In genomic region chr5:160233215-160233614, GRCh38 we compare ENCODE assay signal across 27 cellular contexts. TPM values are rescaled to one million over a fixed set of nuclear protein-coding genes. Genes with fewer than 3 reads are reported as not detected.
A peak's percentile ranks its signal among the peaks of the same experiment; 100 is the strongest.
DNase-seq lines count a peak whose midpoint lies in the region; ATAC-seq, FAIRE-seq and TF ChIP-seq lines count a peak whose summit lies in the region.
"Had no signal": no experiment of that assay in that cellular context is flagged by ENCODE, and none has a peak within 500 bp of the region (broad histone marks: within the 10 kb centered on the region; RNA-seq: fewer than 3 reads in every experiment).

No MANE protein-coding gene starts in this region.

- no peak overlapping the region for H3K4me3 Mint-ChIP-seq in activated CD4-positive, alpha-beta memory T cell treated with anti-CD3 and anti-CD28 coated beads for 36 hours
- H3K4me3 Mint-ChIP-seq: activated naive CD4-positive, alpha-beta T cell treated with anti-CD3 and anti-CD28 coated beads, Interleukin-2, amount 50 U/mL, for 24 hours; activated T-cell treated with anti-CD3 and anti-CD28 coated beads, Interleukin-2, amount 50 U/mL, for 24 hours; effector memory CD8-positive, alpha-beta T cell; HFFc6 had no signal

- no peaks in the 10 kb centered on the region for H3K9me3 Mint-ChIP-seq in activated CD4-positive, alpha-beta memory T cell treated with anti-CD3 and anti-CD28 coated beads for 36 hours
- H3K9me3 Mint-ChIP-seq: activated naive CD4-positive, alpha-beta T cell treated with anti-CD3 and anti-CD28 coated beads, Interleukin-2, amount 50 U/mL, for 24 hours; activated T-cell treated with anti-CD3 and anti-CD28 coated beads, Interleukin-2, amount 50 U/mL, for 24 hours; effector memory CD8-positive, alpha-beta T cell; HFFc6 had no signal

- H3K4me3 ChIP-seq in adipocyte (ENCODE audit: low read length): no peak overlapping the region
- no peak overlapping the region for H3K4me3 ChIP-seq in sigmoid colon

- peaks cover 11% of the 10 kb centered on the region for H3K4me1 ChIP-seq in adipocyte (ENCODE audit: control insufficient read depth, insufficient read depth, low read length)
- H3K4me1 ChIP-seq in sigmoid colon: no peaks in the 10 kb centered on the region

- no peaks in the 10 kb centered on the region for H3K9me3 ChIP-seq in adipocyte (ENCODE audit: control insufficient read depth, low read length)
- no peaks in the 10 kb centered on the region for H3K9me3 ChIP-seq in sigmoid colon
- H3K9me3 ChIP-seq: neutrophil had no signal

- H3K27me3 ChIP-seq in adipocyte (replicated peaks; ENCODE audit: control insufficient read depth, insufficient read depth, low read length) (peaks cover 11% of the 10 kb centered on the region), sigmoid colon (no peaks in the 10 kb centered on the region)

- no peak for TF ChIP-seq CTCF in sigmoid colon (IDR thresholded peaks at IDR 0.05)

- no peak overlapping the region for H3K27ac Mint-ChIP-seq in activated CD4-positive, alpha-beta memory T cell treated with anti-CD3 and anti-CD28 coated beads for 36 hours
- H3K27ac Mint-ChIP-seq: activated naive CD4-positive, alpha-beta T cell treated with anti-CD3 and anti-CD28 coated beads, Interleukin-2, amount 50 U/mL, for 24 hours; activated T-cell treated with anti-CD3 and anti-CD28 coated beads, Interleukin-2, amount 50 U/mL, for 24 hours; effector memory CD8-positive, alpha-beta T cell; HFFc6 had no signal

- H3K9ac ChIP-seq in adipocyte (ENCODE audit: low read length): no peak overlapping the region

- WGBS in sigmoid colon, 2 donors: 72 to 87% methylated on average over 5 of the region's 5 CpGs

- peak; percentile 37 for ATAC-seq in HG02610 (IDR thresholded peaks at IDR 0.05; ENCODE audit: unreplicated experiment)
- no peak for ATAC-seq in GM19035 (IDR thresholded peaks at IDR 0.05; ENCODE audit: unreplicated experiment)
- ATAC-seq: effector memory CD8-positive, alpha-beta T cell had no signal

- no peaks in the 10 kb centered on the region for H3K36me3 ChIP-seq in adipocyte (ENCODE audit: control insufficient read depth, insufficient read depth, low read length, severe bottlenecking)
- H3K36me3 ChIP-seq in sigmoid colon: no peaks in the 10 kb centered on the region
- H3K36me3 ChIP-seq: neutrophil had no signal

- no peaks in the 10 kb centered on the region for H3K27me3 Mint-ChIP-seq in activated CD4-positive, alpha-beta memory T cell treated with anti-CD3 and anti-CD28 coated beads for 36 hours
- H3K27me3 Mint-ChIP-seq: activated naive CD4-positive, alpha-beta T cell treated with anti-CD3 and anti-CD28 coated beads, Interleukin-2, amount 50 U/mL, for 24 hours; activated T-cell treated with anti-CD3 and anti-CD28 coated beads, Interleukin-2, amount 50 U/mL, for 24 hours had no signal

- intact Hi-C loops in sigmoid colon (cut with DNase I): no loop called here
- intact Hi-C loops in activated CD4-positive, alpha-beta memory T cell treated with anti-CD3 and anti-CD28 coated beads for 36 hours (cut with micrococcal nuclease): no loop called here

- DNase-seq in GM12891 (ENCODE audit: insufficient read length, low spot score) (no peak), adipocyte (ENCODE audit: low read depth) (peak; percentile 8), fibroblast of peridontal ligament (ENCODE audit: extremely low read depth) (peak; percentile 31), sigmoid colon (no peak), DMS 273 treated with DMSO at 0.1 percent for 48 hours (lab: John Stamatoyannopoulos, UW) (no peak)
- no peak for DNase-seq in activated CD4-positive, alpha-beta memory T cell treated with anti-CD3 and anti-CD28 coated beads for 36 hours
- DNase-seq: activated CD4-positive, CD25-positive, alpha-beta regulatory T cell treated with anti-CD3 and anti-CD28 coated beads, Interleukin-2, amount 50 U/mL, for 72 hours; activated T-cell treated with anti-CD3 and anti-CD28 coated beads, Interleukin-2, amount 50 U/mL, for 24 hours; effector memory CD8-positive, alpha-beta T cell; GDM1; HFFc6; hippocampal formation; islet precursor cell; KG1; NCI-H2107; small intestine; stimulated activated naive CD4-positive, alpha-beta T cell treated with Interleukin-2 at 50 U/mL for 16 hours; SW 1271 had no signal

- TF ChIP-seq POLR2A in GM12891 (IDR thresholded peaks at IDR 0.05; ENCODE audit: low read depth, low read length): no peak
- TF ChIP-seq POLR2A in sigmoid colon (IDR thresholded peaks at IDR 0.05): no peak

- FAIRE-seq in GM12891 (lab: Jason Lieb, UNC): peak; percentile 43
- FAIRE-seq: small intestine had no signal

- CTCF ChIA-PET in activated CD4-positive, alpha-beta memory T cell treated with anti-CD3 and anti-CD28 coated beads for 36 hours (lab: Charles Lee): no interaction called here

- no peaks in the 10 kb centered on the region for H3K36me3 Mint-ChIP-seq in activated CD4-positive, alpha-beta memory T cell treated with anti-CD3 and anti-CD28 coated beads for 36 hours
- H3K36me3 Mint-ChIP-seq: activated naive CD4-positive, alpha-beta T cell treated with anti-CD3 and anti-CD28 coated beads, Interleukin-2, amount 50 U/mL, for 24 hours had no signal

- no peak for TF ChIP-seq EP300 in sigmoid colon (IDR thresholded peaks at IDR 0.05)

- H3K27ac ChIP-seq in sigmoid colon: no peak overlapping the region
- H3K27ac ChIP-seq: neutrophil had no signal

- POLR2A ChIA-PET in activated CD4-positive, alpha-beta memory T cell treated with anti-CD3 and anti-CD28 coated beads for 36 hours (lab: Charles Lee): no interaction called here

- no peaks in the 10 kb centered on the region for H3K4me1 Mint-ChIP-seq in activated CD4-positive, alpha-beta memory T cell treated with anti-CD3 and anti-CD28 coated beads for 36 hours (ENCODE audit: low read depth)
- H3K4me1 Mint-ChIP-seq: activated naive CD4-positive, alpha-beta T cell treated with anti-CD3 and anti-CD28 coated beads, Interleukin-2, amount 50 U/mL, for 24 hours had no signal

TF ChIP-seq in GM12891, 5 proteins besides CTCF, POLR2A, EP300 and RAD21:
- no peak for TF ChIP-seq POU2F2 (IDR thresholded peaks at IDR 0.05; ENCODE audit: low read depth, low read length)
- TF ChIP-seq POLR2AphosphoS5 (IDR thresholded peaks at IDR 0.05; ENCODE audit: low read depth, low read length): no peak
- no peak for TF ChIP-seq TAF1 (IDR thresholded peaks at IDR 0.05; ENCODE audit: low read depth, low read length)
- no peak for TF ChIP-seq PAX5 (IDR thresholded peaks at IDR 0.05; ENCODE audit: insufficient read depth, low read length, severe bottlenecking)
- TF ChIP-seq SPI1 (IDR thresholded peaks at IDR 0.05; ENCODE audit: low read depth, low read length): no peak

RNA-seq across cellular contexts. Expression of gene FABP6, which starts 3.9 kb away (rescaled TPM):
- 13.0 TPM for polyA plus RNA-seq in GM12891 (2012; ENCODE audit: low read depth, missing spikeins)
- total RNA-seq in sigmoid colon: 1 to 10 TPM in 1 of 4 donors, not detected in 3; 1.4 TPM
- polyA plus RNA-seq in sigmoid colon: 1 to 10 TPM in 1 of 3 donors, under 1 TPM in 1, not detected in 1; 0.50 to 2.1 TPM
- not detected for total RNA-seq in activated CD4-positive, alpha-beta memory T cell treated with anti-CD3 and anti-CD28 coated beads for 36 hours
- total RNA-seq: chondrocyte, fibroblast of villous mesenchyme, HFFc6, lung microvascular endothelial cell, pulmonary artery endothelial cell had no signal
- polyA plus RNA-seq: AG04450 had no signal

Comparison
In these comparisons a context has a peak if more than half of its experiments do, and no peak if none do; other contexts are left out.
1. DNase-seq: peak in adipocyte (single experiment) and fibroblast of peridontal ligament (single experiment); none in GM12891 (single experiment), sigmoid colon (single experiment), activated CD4-positive, alpha-beta memory T cell treated with anti-CD3 and anti-CD28 coated beads for 36 hours (single experiment) and DMS 273 treated with DMSO at 0.1 percent for 48 hours (single experiment).